ENCODE assay signal across 8 cellular contexts in genomic region chr2:193695367-193695766, GRCh38.
DNase-seq lines count a peak whose midpoint lies in the region; ATAC-seq, FAIRE-seq and TF ChIP-seq lines count a peak whose summit lies in the region.

No MANE protein-coding gene starts in this region.

- no peaks in the 10 kb centered on the region for H4K20me1 ChIP-seq in HCT116 (ENCODE audit: insufficient read depth)

- DNase-seq in HCT116 (ENCODE audit: low read depth, low spot score), result peak; percentile 22
- DNase-seq in NCI-H2171 (lab: John Stamatoyannopoulos, UW), result peak; percentile 7
- DNase-seq in dermis blood vessel endothelial cell, result peak; percentile 59
- no peak for DNase-seq in activated naive CD8-positive, alpha-beta T cell treated with anti-CD3 and anti-CD28 coated beads, Interleukin-2, amount 50 U/mL, for 24 hours
- DNase-seq in stimulated activated CD4-positive, alpha-beta T cell treated with anti-CD3 and anti-CD28 coated beads, Interleukin-4, amount 100 ng/mL, for 4 hours, result no peak
- no peak for DNase-seq in caudate nucleus (lab: John Stamatoyannopoulos, UW)

- CTCF ChIA-PET in HCT116 (lab: Charles Lee), result interaction anchor here (0.7 to 1.8 kb wide), 4 partner anchors 8 to 268 kb away, joined by 3 to 22 read pairs (median 6); no protein-coding TSS in a partner anchor

- H3K27ac ChIP-seq in HCT116 (ENCODE audit: low read depth, low read length) (no peak overlapping the region), caudate nucleus (ENCODE audit: low read depth, low read length) (no peak overlapping the region)

- no peaks in the 10 kb centered on the region for H3K9me3 Mint-ChIP-seq in activated naive CD8-positive, alpha-beta T cell treated with anti-CD3 and anti-CD28 coated beads, Interleukin-2, amount 50 U/mL, for 24 hours

- ATAC-seq in HCT116 (peak; percentile 86), GM19452 (IDR thresholded peaks at IDR 0.05; ENCODE audit: unreplicated experiment) (no peak)
- ATAC-seq in activated naive CD8-positive, alpha-beta T cell treated with anti-CD3 and anti-CD28 coated beads, Interleukin-2, amount 50 U/mL, for 24 hours, result no peak

- no peaks in the 10 kb centered on the region for H3K4me1 Mint-ChIP-seq in activated naive CD8-positive, alpha-beta T cell treated with anti-CD3 and anti-CD28 coated beads, Interleukin-2, amount 50 U/mL, for 24 hours

- H3K4me3 Mint-ChIP-seq in activated naive CD8-positive, alpha-beta T cell treated with anti-CD3 and anti-CD28 coated beads, Interleukin-2, amount 50 U/mL, for 24 hours, result no peak overlapping the region

- TF ChIP-seq RAD21 in HCT116 (IDR thresholded peaks at IDR 0.05; ENCODE audit: low read depth), result peak; percentile 68

- no TSS peak for BruUV-seq in HCT116 (replicated peaks; lab: Mats Ljungman, UMichigan)

- RAD21 ChIA-PET in HCT116 (lab: Charles Lee; ENCODE audit: low non-redundant PET in 1 of 2, low total read pairs in 2 of 2, uncharacterized antibody in 2 of 2, unreplicated experiment in 2 of 2), result no interaction called here

- no peak for TF ChIP-seq POLR2A in HCT116 (IDR thresholded peaks at IDR 0.05; ENCODE audit: borderline replicate concordance, extremely low read depth, insufficient read depth, insufficient read length)

- intact Hi-C loops in HCT116 (cut with micrococcal nuclease), result loop anchor here (1.0 to 10.0 kb wide), 2 partner anchors 268 to 1619 kb away; no protein-coding TSS in a partner anchor

- H3K4me2 ChIP-seq in HCT116 (ENCODE audit: low read length), result no peak overlapping the region

- no peak overlapping the region for H2AFZ ChIP-seq in HCT116 (ENCODE audit: low read depth, low read length, poor library complexity, severe bottlenecking)

- peak; percentile 39 to 65 (median 55); a peak in 5 of 6 replicates for TF ChIP-seq CTCF in HCT116 (IDR thresholded peaks at IDR 0.05 in 2 of 3, conservative IDR thresholded peaks at IDR 0.05 in 1 of 3; ENCODE audit: borderline replicate concordance in 1 of 3, insufficient read depth in 1 of 3, low read depth in 2 of 3, low read length in 2 of 3)

- H3K79me2 ChIP-seq in HCT116 (ENCODE audit: insufficient read depth, low read length), result no peaks in the 10 kb centered on the region

- H3K36me3 ChIP-seq in HCT116 (ENCODE audit: control insufficient read depth in 1 of 2, insufficient read depth in 2 of 2, low read length in 2 of 2), result no peaks in the 10 kb centered on the region

- H3K9ac ChIP-seq in HCT116 (ENCODE audit: low read length), result no peak overlapping the region

- no peaks in the 10 kb centered on the region for H3K36me3 Mint-ChIP-seq in activated naive CD8-positive, alpha-beta T cell treated with anti-CD3 and anti-CD28 coated beads, Interleukin-2, amount 50 U/mL, for 24 hours (ENCODE audit: low read depth)

- H3K9me2 ChIP-seq in HCT116 (ENCODE audit: insufficient read depth), result no peaks in the 10 kb centered on the region

- POLR2A ChIA-PET in HCT116 (lab: Charles Lee), result no interaction called here

- H3K4me3 ChIP-seq in HCT116 (replicated peaks in 1 of 2; ENCODE audit: low read depth in 1 of 2, low read length in 2 of 2), result no peak overlapping the region

- H3K27me3 ChIP-seq in HCT116 (ENCODE audit: insufficient read depth, low read length), result no peaks in the 10 kb centered on the region

- peak; percentile 81 for FAIRE-seq in G401.6 (lab: Jason Lieb, UNC)

- no peaks in the 10 kb centered on the region for H3K9me3 ChIP-seq in HCT116 (ENCODE audit: control insufficient read depth in 1 of 2, insufficient read depth in 1 of 2, low read depth in 1 of 2, low read length in 2 of 2)

- H3K27ac Mint-ChIP-seq in activated naive CD8-positive, alpha-beta T cell treated with anti-CD3 and anti-CD28 coated beads, Interleukin-2, amount 50 U/mL, for 24 hours, result no peak overlapping the region

- no peaks in the 10 kb centered on the region for H3K27me3 Mint-ChIP-seq in activated naive CD8-positive, alpha-beta T cell treated with anti-CD3 and anti-CD28 coated beads, Interleukin-2, amount 50 U/mL, for 24 hours

- no peaks in the 10 kb centered on the region for H3K4me1 ChIP-seq in HCT116 (ENCODE audit: control insufficient read depth in 1 of 2, insufficient read depth in 2 of 2, low read length in 2 of 2)

TF ChIP-seq in HCT116, 20 proteins besides CTCF, POLR2A, EP300 and RAD21:
- TF ChIP-seq REST (IDR thresholded peaks at IDR 0.05; ENCODE audit: low read depth) (no peak), ZFX (IDR thresholded peaks at IDR 0.05) (no peak), POLR2AphosphoS5 (IDR thresholded peaks at IDR 0.05; ENCODE audit: low read depth, low read length) (no peak), ATF3 (IDR thresholded peaks at IDR 0.05) (no peak), EZH2phosphoT487 (IDR thresholded peaks at IDR 0.05; ENCODE audit: borderline replicate concordance) (no peak), FOSL1 (IDR thresholded peaks at IDR 0.05; ENCODE audit: low read depth) (no peak), TCF7L2 (IDR thresholded peaks at IDR 0.05; ENCODE audit: borderline replicate concordance, extremely low read depth, insufficient read depth, insufficient read length) (no peak)

Comparison
In these comparisons a context has a peak if more than half of its experiments do, and no peak if none do; other contexts are left out.
1. DNase-seq: peak in HCT116 (single experiment), NCI-H2171 (single experiment) and dermis blood vessel endothelial cell (single experiment); none in activated naive CD8-positive, alpha-beta T cell treated with anti-CD3 and anti-CD28 coated beads, Interleukin-2, amount 50 U/mL, for 24 hours (single experiment), stimulated activated CD4-positive, alpha-beta T cell treated with anti-CD3 and anti-CD28 coated beads, Interleukin-4, amount 100 ng/mL, for 4 hours (0 of 2) and caudate nucleus (0 of 61).